ENCODE assay signal across 9 cellular contexts in the genomic region with DNA sequence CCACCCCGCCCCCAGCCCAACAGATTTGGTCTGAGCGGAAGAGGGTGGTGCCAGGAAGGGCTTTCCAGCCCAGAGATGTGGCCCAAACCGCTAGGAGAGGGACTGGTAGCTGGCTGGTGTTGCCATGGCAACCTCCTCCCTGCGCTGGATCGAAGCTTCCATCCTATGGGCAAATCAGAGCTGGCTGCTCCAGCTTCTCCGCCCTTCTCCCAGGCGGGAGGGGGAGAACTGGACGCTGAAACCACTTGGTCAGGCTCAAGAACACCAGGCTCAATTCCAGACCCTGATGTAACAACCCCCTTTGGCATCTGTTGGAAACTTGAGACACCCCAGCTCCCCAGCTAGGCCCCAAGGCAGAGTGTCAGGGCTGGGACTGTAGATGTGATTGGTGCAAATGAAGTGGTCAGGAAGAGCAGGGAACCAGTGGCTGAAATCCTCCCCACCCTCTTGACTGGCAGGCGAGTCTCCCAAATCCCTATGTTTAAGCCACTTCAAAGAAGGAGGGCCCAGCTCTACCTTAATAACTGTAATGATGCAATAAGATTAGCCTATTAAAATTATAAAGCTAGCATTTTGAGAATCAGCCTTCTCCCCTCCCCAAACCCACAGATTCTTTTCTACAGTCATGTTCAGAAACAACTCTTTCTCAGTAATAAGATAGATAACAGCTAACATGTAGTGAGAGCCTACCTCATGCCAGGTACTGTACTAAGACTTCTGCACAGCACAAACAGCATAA. TPM values are rescaled to one million over a fixed set of nuclear protein-coding genes. Genes with fewer than 3 reads are reported as not detected.
DNase-seq lines count a peak whose midpoint lies in the region; ATAC-seq, FAIRE-seq and TF ChIP-seq lines count a peak whose summit lies in the region.
"Had no signal": no experiment of that assay in that cellular context is flagged by ENCODE, and none has a peak within 500 bp of the region (broad histone marks: within the 10 kb centered on the region; RNA-seq: fewer than 3 reads in every experiment).

No MANE protein-coding gene starts in this region.

- in situ Hi-C loops in GM13976 (cut with MboI; ENCODE audit: low sequenced_read_pairs, unreplicated experiment), result no loop called here

- no peak overlapping the region for H3K4me3 ChIP-seq in fibroblast of pulmonary artery (replicated peaks; ENCODE audit: low read depth, low read length)

- intact Hi-C loops in left colon (cut with DNase I, micrococcal nuclease), result no loop called here

- FAIRE-seq in GM19239 (lab: Jason Lieb, UNC), result no peak

- TF ChIP-seq CTCF in fibroblast of pulmonary artery (IDR thresholded peaks at IDR 0.05; ENCODE audit: low read length, missing control alignments), result no peak
- TF ChIP-seq CTCF in GM13976 (IDR thresholded peaks at IDR 0.05; ENCODE audit: borderline replicate concordance, control extremely low read depth, extremely low read depth, insufficient read depth, missing control alignments), result no peak

- DNase-seq in EL (peak; percentile 26), NCI-H226 (peak; percentile 58), fibroblast of pulmonary artery (ENCODE audit: low read depth) (peak; percentile 43), pons (ENCODE audit: low spot score) (peak; percentile 43), GM19239 (ENCODE audit: insufficient read length, low spot score) (no peak), GM13976 (ENCODE audit: low spot score) (no peak), left colon (no peak)
- DNase-seq: NK-92 treated with Interleukin-12 subunit alpha and Interleukin-12 subunit beta, amount 100 ng/mL, for 24 hours had no signal

- ATAC-seq in HG02642 (IDR thresholded peaks at IDR 0.05; ENCODE audit: poor library complexity, unreplicated experiment) (no peak), left colon (no peak)

RNA-seq across cellular contexts. Expression of gene RIMS4, which starts 4.2 kb away (rescaled TPM):
- 1 to 10 TPM in 1 of 2 donors, under 1 TPM in 1; 0.56 to 1.2 TPM for total RNA-seq in left colon

Comparison
In these comparisons a context has a peak if more than half of its experiments do, and no peak if none do; other contexts are left out.
1. DNase-seq: peak in EL (single experiment), NCI-H226 (single experiment), fibroblast of pulmonary artery (single experiment) and pons (single experiment); none in GM19239 (single experiment), GM13976 (single experiment) and left colon (0 of 2).